ENCODE assay signal across 1 cellular context in genomic region chr3:178308696-178309278, GRCh38.
TF ChIP-seq lines count a peak whose summit lies in the region.

No MANE protein-coding gene starts in this region.

TF ChIP-seq in K562, 482 proteins besides CTCF, POLR2A, EP300 and RAD21 (continued from another document):
- no peak for TF ChIP-seq ZC3H11A (IDR thresholded peaks at IDR 0.05; ENCODE audit: low read depth, low read length)
- TF ChIP-seq FOXJ2 (tag; IDR thresholded peaks at IDR 0.05), result peak; percentile 63; the same call in 1 of the 2 replicates
- TF ChIP-seq ZNF830 (CRISPR knock-in tag; IDR thresholded peaks at IDR 0.05), result no peak
- no peak for TF ChIP-seq ZBTB2 (IDR thresholded peaks at IDR 0.05)
- TF ChIP-seq SP1 (CRISPR knock-in tag; IDR thresholded peaks at IDR 0.05), result no peak
- 0 out of 2 replicates have a peak, but pooled peaks have one; percentile 14 for TF ChIP-seq FOXM1 (IDR thresholded peaks at IDR 0.05; ENCODE audit: low read depth)
- no peak for TF ChIP-seq FOXM1 (CRISPR knock-in tag; IDR thresholded peaks at IDR 0.05; ENCODE audit: low read depth)
- TF ChIP-seq HMBOX1 (IDR thresholded peaks at IDR 0.05), result no peak
TF ChIP-seq in K562: peak in this region for 4.
